ENCODE assay signal across 1 cellular context in the genomic region with DNA sequence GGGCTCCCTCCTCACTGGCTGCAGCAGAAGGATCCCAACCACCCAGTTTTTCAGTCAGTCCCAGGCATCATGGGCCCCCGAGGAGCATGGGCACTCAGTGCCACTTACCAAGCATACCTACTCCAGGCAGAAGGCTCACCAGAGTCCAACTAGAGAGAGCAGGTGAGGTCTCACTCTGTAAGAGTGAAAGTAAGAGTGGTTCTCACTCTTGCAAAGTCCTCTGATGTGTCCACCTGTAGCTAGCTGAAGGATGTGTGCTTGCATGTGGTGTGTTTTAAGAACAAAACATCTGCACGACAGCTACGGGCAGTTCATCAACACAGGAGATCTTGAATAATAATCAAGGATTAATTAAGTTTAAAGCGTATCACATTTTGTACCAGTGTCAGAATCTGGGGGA.
TF ChIP-seq lines count a peak whose summit lies in the region.

No MANE protein-coding gene starts in this region.

TF ChIP-seq in GM23338, 12 proteins besides CTCF, POLR2A, EP300 and RAD21 (continued from another document):
- TF ChIP-seq, protein P1, sequence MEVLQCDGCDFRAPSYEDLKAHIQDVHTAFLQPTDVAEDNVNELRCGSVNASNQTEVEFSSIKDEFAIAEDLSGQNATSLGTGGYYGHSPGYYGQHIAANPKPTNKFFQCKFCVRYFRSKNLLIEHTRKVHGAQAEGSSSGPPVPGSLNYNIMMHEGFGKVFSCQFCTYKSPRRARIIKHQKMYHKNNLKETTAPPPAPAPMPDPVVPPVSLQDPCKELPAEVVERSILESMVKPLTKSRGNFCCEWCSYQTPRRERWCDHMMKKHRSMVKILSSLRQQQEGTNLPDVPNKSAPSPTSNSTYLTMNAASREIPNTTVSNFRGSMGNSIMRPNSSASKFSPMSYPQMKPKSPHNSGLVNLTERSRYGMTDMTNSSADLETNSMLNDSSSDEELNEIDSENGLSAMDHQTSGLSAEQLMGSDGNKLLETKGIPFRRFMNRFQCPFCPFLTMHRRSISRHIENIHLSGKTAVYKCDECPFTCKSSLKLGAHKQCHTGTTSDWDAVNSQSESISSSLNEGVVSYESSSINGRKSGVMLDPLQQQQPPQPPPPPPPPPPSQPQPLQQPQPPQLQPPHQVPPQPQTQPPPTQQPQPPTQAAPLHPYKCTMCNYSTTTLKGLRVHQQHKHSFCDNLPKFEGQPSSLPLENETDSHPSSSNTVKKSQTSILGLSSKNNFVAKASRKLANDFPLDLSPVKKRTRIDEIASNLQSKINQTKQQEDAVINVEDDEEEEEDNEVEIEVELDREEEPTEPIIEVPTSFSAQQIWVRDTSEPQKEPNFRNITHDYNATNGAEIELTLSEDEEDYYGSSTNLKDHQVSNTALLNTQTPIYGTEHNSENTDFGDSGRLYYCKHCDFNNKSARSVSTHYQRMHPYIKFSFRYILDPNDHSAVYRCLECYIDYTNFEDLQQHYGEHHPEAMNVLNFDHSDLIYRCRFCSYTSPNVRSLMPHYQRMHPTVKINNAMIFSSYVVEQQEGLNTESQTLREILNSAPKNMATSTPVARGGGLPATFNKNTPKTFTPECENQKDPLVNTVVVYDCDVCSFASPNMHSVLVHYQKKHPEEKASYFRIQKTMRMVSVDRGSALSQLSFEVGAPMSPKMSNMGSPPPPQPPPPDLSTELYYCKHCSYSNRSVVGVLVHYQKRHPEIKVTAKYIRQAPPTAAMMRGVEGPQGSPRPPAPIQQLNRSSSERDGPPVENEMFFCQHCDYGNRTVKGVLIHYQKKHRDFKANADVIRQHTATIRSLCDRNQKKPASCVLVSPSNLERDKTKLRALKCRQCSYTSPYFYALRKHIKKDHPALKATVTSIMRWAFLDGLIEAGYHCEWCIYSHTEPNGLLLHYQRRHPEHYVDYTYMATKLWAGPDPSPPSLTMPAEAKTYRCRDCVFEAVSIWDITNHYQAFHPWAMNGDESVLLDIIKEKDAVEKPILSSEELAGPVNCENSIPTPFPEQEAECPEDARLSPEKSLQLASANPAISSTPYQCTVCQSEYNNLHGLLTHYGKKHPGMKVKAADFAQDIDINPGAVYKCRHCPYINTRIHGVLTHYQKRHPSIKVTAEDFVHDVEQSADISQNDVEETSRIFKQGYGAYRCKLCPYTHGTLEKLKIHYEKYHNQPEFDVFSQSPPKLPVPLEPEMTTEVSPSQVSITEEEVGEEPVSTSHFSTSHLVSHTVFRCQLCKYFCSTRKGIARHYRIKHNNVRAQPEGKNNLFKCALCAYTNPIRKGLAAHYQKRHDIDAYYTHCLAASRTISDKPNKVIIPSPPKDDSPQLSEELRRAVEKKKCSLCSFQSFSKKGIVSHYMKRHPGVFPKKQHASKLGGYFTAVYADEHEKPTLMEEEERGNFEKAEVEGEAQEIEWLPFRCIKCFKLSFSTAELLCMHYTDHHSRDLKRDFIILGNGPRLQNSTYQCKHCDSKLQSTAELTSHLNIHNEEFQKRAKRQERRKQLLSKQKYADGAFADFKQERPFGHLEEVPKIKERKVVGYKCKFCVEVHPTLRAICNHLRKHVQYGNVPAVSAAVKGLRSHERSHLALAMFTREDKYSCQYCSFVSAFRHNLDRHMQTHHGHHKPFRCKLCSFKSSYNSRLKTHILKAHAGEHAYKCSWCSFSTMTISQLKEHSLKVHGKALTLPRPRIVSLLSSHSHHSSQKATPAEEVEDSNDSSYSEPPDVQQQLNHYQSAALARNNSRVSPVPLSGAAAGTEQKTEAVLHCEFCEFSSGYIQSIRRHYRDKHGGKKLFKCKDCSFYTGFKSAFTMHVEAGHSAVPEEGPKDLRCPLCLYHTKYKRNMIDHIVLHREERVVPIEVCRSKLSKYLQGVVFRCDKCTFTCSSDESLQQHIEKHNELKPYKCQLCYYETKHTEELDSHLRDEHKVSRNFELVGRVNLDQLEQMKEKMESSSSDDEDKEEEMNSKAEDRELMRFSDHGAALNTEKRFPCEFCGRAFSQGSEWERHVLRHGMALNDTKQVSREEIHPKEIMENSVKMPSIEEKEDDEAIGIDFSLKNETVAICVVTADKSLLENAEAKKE (CRISPR knock-in tag; IDR thresholded peaks at IDR 0.05) = no peak
- TF ChIP-seq POLR2AphosphoS5 (IDR thresholded peaks at IDR 0.05; ENCODE audit: low read depth) (no peak), REST (IDR thresholded peaks at IDR 0.05; ENCODE audit: unreplicated experiment) (no peak), JUNB (IDR thresholded peaks at IDR 0.05; ENCODE audit: unreplicated experiment) (no peak), STAT1 (IDR thresholded peaks at IDR 0.05; ENCODE audit: unreplicated experiment) (no peak), EZH2phosphoT487 (IDR thresholded peaks at IDR 0.05; ENCODE audit: unreplicated experiment) (no peak), EZH2 (IDR thresholded peaks at IDR 0.05; ENCODE audit: low read depth, unreplicated experiment) (no peak)
